In genomic region chr15:72155635-72156616, GRCh38 we compare ENCODE assay signal across 9 cellular contexts. TPM values are rescaled to one million over a fixed set of nuclear protein-coding genes. Genes with fewer than 3 reads are reported as not detected.
DNase-seq lines count a peak whose midpoint lies in the region; ATAC-seq and TF ChIP-seq lines count a peak whose summit lies in the region.
"Had no signal": no experiment of that assay in that cellular context is flagged by ENCODE, and none has a peak within 500 bp of the region (broad histone marks: within the 10 kb centered on the region; RNA-seq: fewer than 3 reads in every experiment).

No MANE protein-coding gene starts in this region.

- intact Hi-C loops in Right ventricle myocardium superior (cut with DNase I) = loop anchor here (10.0 kb wide), 1 partner anchor 411 kb away; no protein-coding TSS in a partner anchor

- no peaks in the 10 kb centered on the region for H3K27me3 ChIP-seq in CD4-positive, CD25-positive, alpha-beta regulatory T cell (ENCODE audit: control insufficient read depth, insufficient read depth, low read length)
- no peaks in the 10 kb centered on the region for H3K27me3 ChIP-seq in parathyroid adenoma (ENCODE audit: control insufficient read depth, insufficient read depth, low read length)
- H3K27me3 ChIP-seq in thymus (ENCODE audit: control insufficient read depth, insufficient read depth) = no peaks in the 10 kb centered on the region

- H3K4me3 ChIP-seq in CD4-positive, CD25-positive, alpha-beta regulatory T cell (ENCODE audit: low read depth, low read length) = peak overlapping the region; percentile 72
- peak overlapping the region; percentile 62 for H3K4me3 ChIP-seq in parathyroid adenoma (ENCODE audit: low read depth, low read length)
- H3K4me3 ChIP-seq in thymus (ENCODE audit: low read length) = peak overlapping the region; percentile 49

- no peaks in the 10 kb centered on the region for H3K9me3 Mint-ChIP-seq in CD4-positive, CD25-positive, alpha-beta regulatory T cell
- H3K9me3 Mint-ChIP-seq in activated naive CD8-positive, alpha-beta T cell treated with anti-CD3 and anti-CD28 coated beads, Interleukin-2, amount 10 ng/mL, durations not matched to agents 7 days and 5 days = no peaks in the 10 kb centered on the region

- H3K27ac ChIP-seq in CD4-positive, CD25-positive, alpha-beta regulatory T cell (ENCODE audit: insufficient read depth, low read length, poor library complexity, severe bottlenecking) = no peak overlapping the region
- peak overlapping the region; percentile 75 for H3K27ac ChIP-seq in parathyroid adenoma
- H3K27ac ChIP-seq in thymus (ENCODE audit: low read depth) = no peak overlapping the region

- ATAC-seq in CD4-positive, CD25-positive, alpha-beta regulatory T cell (ENCODE audit: low read depth in 2 of 2) = peak; percentile 69 to 79
- ATAC-seq in GM21576 (IDR thresholded peaks at IDR 0.05; ENCODE audit: unreplicated experiment) (peak; percentile 72), Right ventricle myocardium superior (ENCODE audit: poor library complexity) (peak; percentile 97)
- peak; percentile 86 for ATAC-seq in activated naive CD8-positive, alpha-beta T cell treated with anti-CD3 and anti-CD28 coated beads, Interleukin-2, amount 10 ng/mL, durations not matched to agents 7 days and 5 days (ENCODE audit: low read depth)

- POLR2A ChIA-PET in activated naive CD8-positive, alpha-beta T cell treated with anti-CD3 and anti-CD28 coated beads, Interleukin-2, amount 10 ng/mL, durations not matched to agents 7 days and 5 days (lab: Charles Lee) = interaction anchor here (1.4 kb wide), 1 partner anchor 12 kb away, joined by 3 read pairs; no protein-coding TSS in a partner anchor

- no peaks in the 10 kb centered on the region for H3K36me3 ChIP-seq in CD4-positive, CD25-positive, alpha-beta regulatory T cell (ENCODE audit: control insufficient read depth, insufficient read depth, low read length)
- H3K36me3 ChIP-seq in parathyroid adenoma (ENCODE audit: control insufficient read depth, insufficient read depth, low read length) (no peaks in the 10 kb centered on the region), thymus (ENCODE audit: control insufficient read depth, insufficient read depth) (no peaks in the 10 kb centered on the region)

- DNase-seq in CD4-positive, CD25-positive, alpha-beta regulatory T cell = peak; percentile 61 to 78 (median 75)
- DNase-seq in NAMALWA (ENCODE audit: low spot score) (peak; percentile 89), SKM-1 treated with dmso at 0.1 percent for 144 hours (lab: John Stamatoyannopoulos, UW; ENCODE audit: unreplicated experiment) (peak; percentile 86), Right ventricle myocardium superior (peak; percentile 87)
- DNase-seq in activated naive CD8-positive, alpha-beta T cell treated with anti-CD3 and anti-CD28 coated beads, Interleukin-2, amount 10 ng/mL, durations not matched to agents 7 days and 5 days = peak; percentile 84

- H3K9ac ChIP-seq in parathyroid adenoma = no peak overlapping the region

- H3K27me3 Mint-ChIP-seq in CD4-positive, CD25-positive, alpha-beta regulatory T cell = no peaks in the 10 kb centered on the region
- peaks cover 2% of the 10 kb centered on the region for H3K27me3 Mint-ChIP-seq in activated naive CD8-positive, alpha-beta T cell treated with anti-CD3 and anti-CD28 coated beads, Interleukin-2, amount 10 ng/mL, durations not matched to agents 7 days and 5 days

- H3K36me3 Mint-ChIP-seq in CD4-positive, CD25-positive, alpha-beta regulatory T cell = no peaks in the 10 kb centered on the region
- H3K36me3 Mint-ChIP-seq in activated naive CD8-positive, alpha-beta T cell treated with anti-CD3 and anti-CD28 coated beads, Interleukin-2, amount 10 ng/mL, durations not matched to agents 7 days and 5 days = no peaks in the 10 kb centered on the region

- peaks cover 0 to 4% (median 0%) of the 10 kb centered on the region in 4 donors for H3K4me1 Mint-ChIP-seq in CD4-positive, CD25-positive, alpha-beta regulatory T cell
- H3K4me1 Mint-ChIP-seq in activated naive CD8-positive, alpha-beta T cell treated with anti-CD3 and anti-CD28 coated beads, Interleukin-2, amount 10 ng/mL, durations not matched to agents 7 days and 5 days = peaks cover 4% of the 10 kb centered on the region

- no peaks in the 10 kb centered on the region for H3K9me3 ChIP-seq in CD4-positive, CD25-positive, alpha-beta regulatory T cell (ENCODE audit: control insufficient read depth in 2 of 2, low read length in 2 of 2)
- H3K9me3 ChIP-seq in parathyroid adenoma (ENCODE audit: control insufficient read depth, low read length) (no peaks in the 10 kb centered on the region), thymus (ENCODE audit: control insufficient read depth) (no peaks in the 10 kb centered on the region)

- H3K27ac Mint-ChIP-seq in CD4-positive, CD25-positive, alpha-beta regulatory T cell = peak overlapping the region in 1 of 3 donors; percentile 65
- H3K27ac Mint-ChIP-seq in activated naive CD8-positive, alpha-beta T cell treated with anti-CD3 and anti-CD28 coated beads, Interleukin-2, amount 10 ng/mL, durations not matched to agents 7 days and 5 days = peak overlapping the region; percentile 47

- peaks cover 6% of the 10 kb centered on the region for H3K4me1 ChIP-seq in CD4-positive, CD25-positive, alpha-beta regulatory T cell (ENCODE audit: control insufficient read depth, insufficient read depth, low read length, poor library complexity, severe bottlenecking)
- H3K4me1 ChIP-seq in parathyroid adenoma = peaks cover 6% of the 10 kb centered on the region
- no peaks in the 10 kb centered on the region for H3K4me1 ChIP-seq in thymus (ENCODE audit: control insufficient read depth, insufficient read depth, low read length)

- H3K79me2 ChIP-seq in parathyroid adenoma = no peaks in the 10 kb centered on the region

- H2AFZ ChIP-seq in parathyroid adenoma = peak overlapping the region; percentile 81

- 22% methylated on average over 19 of the region's 19 CpGs for WGBS in thymus

- peak; percentile 56 for TF ChIP-seq CTCF in parathyroid adenoma (IDR thresholded peaks at IDR 0.05)

- peak overlapping the region; percentile 93 for H3K4me2 ChIP-seq in parathyroid adenoma (ENCODE audit: low read length)

- H3K4me3 Mint-ChIP-seq in CD4-positive, CD25-positive, alpha-beta regulatory T cell = peak overlapping the region; percentile 73 to 82 (median 76)
- peak overlapping the region; percentile 85 for H3K4me3 Mint-ChIP-seq in activated naive CD8-positive, alpha-beta T cell treated with anti-CD3 and anti-CD28 coated beads, Interleukin-2, amount 10 ng/mL, durations not matched to agents 7 days and 5 days

RNA-seq across cellular contexts. Expression of gene SENP8, which starts 37.7 kb away (rescaled TPM):
- total RNA-seq in CD4-positive, CD25-positive, alpha-beta regulatory T cell = 0.15 TPM
- polyA plus RNA-seq in CD4-positive, CD25-positive, alpha-beta regulatory T cell = 1 to 10 TPM in 3 of 4 donors, under 1 TPM in 1; 0.79 to 1.4 (median 1.3) TPM
- total RNA-seq in activated naive CD8-positive, alpha-beta T cell treated with anti-CD3 and anti-CD28 coated beads, Interleukin-2, amount 10 ng/mL, durations not matched to agents 7 days and 5 days = 1 to 10 TPM; 1.2 to 1.3 TPM
- 6.3 TPM for total RNA-seq in Right ventricle myocardium superior
- 2.7 TPM for polyA plus RNA-seq in thymus

RNA-seq across cellular contexts. Expression of gene MYO9A, which starts 38.0 kb away (rescaled TPM):
- 32.3 TPM for total RNA-seq in CD4-positive, CD25-positive, alpha-beta regulatory T cell
- polyA plus RNA-seq in CD4-positive, CD25-positive, alpha-beta regulatory T cell = 10 to 100 TPM in 3 of 4 donors, 1 to 10 TPM in 1; 8.3 to 12.5 (median 10.9) TPM
- total RNA-seq in activated naive CD8-positive, alpha-beta T cell treated with anti-CD3 and anti-CD28 coated beads, Interleukin-2, amount 10 ng/mL, durations not matched to agents 7 days and 5 days = 10 to 100 TPM; 24.1 to 31.2 TPM
- total RNA-seq in Right ventricle myocardium superior = 32.7 TPM
- 4.4 TPM for polyA plus RNA-seq in thymus

RNA-seq across cellular contexts. Expression of gene GRAMD2A, which starts 41.7 kb away (rescaled TPM):
- not detected for total RNA-seq in CD4-positive, CD25-positive, alpha-beta regulatory T cell
- not detected for polyA plus RNA-seq in CD4-positive, CD25-positive, alpha-beta regulatory T cell
- total RNA-seq in activated naive CD8-positive, alpha-beta T cell treated with anti-CD3 and anti-CD28 coated beads, Interleukin-2, amount 10 ng/mL, durations not matched to agents 7 days and 5 days = not detected
- not detected for total RNA-seq in Right ventricle myocardium superior
- 0.52 TPM for polyA plus RNA-seq in thymus
- total RNA-seq: activated CD8-positive, alpha-beta memory T cell treated with anti-CD3 and anti-CD28 coated beads for 36 hours had no signal
